Comparison of ENCODE assay signal across 7 cellular contexts in the genomic region with DNA sequence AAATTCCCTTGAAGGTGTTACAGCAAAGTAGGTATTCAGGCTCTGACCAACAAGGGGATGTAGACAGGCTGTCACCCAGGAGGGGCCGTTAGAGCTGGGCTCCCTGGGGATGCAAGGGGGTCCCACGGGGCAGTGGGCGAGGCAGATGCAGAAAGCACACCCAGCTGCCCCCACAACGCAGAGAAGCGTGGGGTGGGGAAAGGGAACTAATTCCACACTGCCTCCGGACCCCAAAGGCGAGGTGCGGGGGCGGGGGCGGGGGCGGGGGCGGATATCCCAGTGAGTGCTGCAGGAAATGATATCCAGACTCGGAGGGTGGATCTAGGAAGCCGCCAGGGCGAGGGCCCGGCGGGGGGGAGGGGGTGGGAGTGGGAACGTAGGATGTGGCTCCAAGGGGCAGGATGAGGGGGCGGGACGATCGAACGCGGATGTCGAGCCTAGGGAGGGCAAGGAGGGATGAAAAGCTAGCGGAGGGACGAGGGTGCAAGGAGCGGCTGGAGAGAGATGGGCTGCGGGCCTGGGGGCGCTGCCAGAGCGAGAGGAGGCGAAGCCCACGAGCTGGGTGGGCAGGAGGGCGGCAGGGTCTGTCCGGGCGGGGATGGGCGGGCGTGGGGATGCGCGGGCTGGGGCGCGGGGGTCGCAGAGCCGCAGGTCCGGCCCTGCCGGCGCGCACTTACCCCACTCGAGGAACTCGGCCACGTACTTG. TPM values are rescaled to one million over a fixed set of nuclear protein-coding genes. Genes with fewer than 3 reads are reported as not detected.
A peak's percentile ranks its signal among the peaks of the same experiment; 100 is the strongest.
DNase-seq lines count a peak whose midpoint lies in the region; ATAC-seq and TF ChIP-seq lines count a peak whose summit lies in the region.

No MANE protein-coding gene starts in this region.

- H3K27ac Mint-ChIP-seq in activated B cell treated with CpG ODN at 0.5 μM for 24 hours: peak overlapping the region; percentile 9

- peak overlapping the region; percentile 64 for H3K27ac ChIP-seq in HUES48 (ENCODE audit: low read depth, low read length)
- H3K27ac ChIP-seq in parathyroid adenoma: peak overlapping the region; percentile 65

- POLR2A ChIA-PET in activated B cell treated with CpG ODN at 0.5 μM for 24 hours (lab: Charles Lee): interaction anchor here (0.5 to 1.6 kb wide), 6 partner anchors 11 to 472 kb away, joined by 3 to 5 read pairs (median 4); partner anchors contain the start of gene TRMT61A

- peaks cover 37% of the 10 kb centered on the region for H3K4me1 Mint-ChIP-seq in activated B cell treated with CpG ODN at 0.5 μM for 24 hours

- peak overlapping the region; percentile 82 for H3K4me3 ChIP-seq in GM12864 (ENCODE audit: low read depth, low read length)
- peak overlapping the region; percentile 80 for H3K4me3 ChIP-seq in HUES48 (ENCODE audit: low read depth, low read length)
- H3K4me3 ChIP-seq in parathyroid adenoma (ENCODE audit: low read depth, low read length): peak overlapping the region; percentile 56

- H3K36me3 Mint-ChIP-seq in activated B cell treated with CpG ODN at 0.5 μM for 24 hours (ENCODE audit: low read depth): no peaks in the 10 kb centered on the region

- intact Hi-C loops in activated B cell treated with CpG ODN at 0.5 μM for 24 hours (cut with micrococcal nuclease): loop anchor here (1.0 to 10.0 kb wide), 3 partner anchors 19 to 692 kb away; partner anchors contain the start of genes CINP and TECPR2
- intact Hi-C loops in Right ventricle myocardium inferior (cut with DNase I): loop anchor here (5.0 kb wide), 1 partner anchor 49 kb away; no protein-coding TSS in a partner anchor

- H3K9me3 Mint-ChIP-seq in activated B cell treated with CpG ODN at 0.5 μM for 24 hours: no peaks in the 10 kb centered on the region

- H3K9ac ChIP-seq in HUES48 (ENCODE audit: low read depth, low read length): peak overlapping the region; percentile 56; the same call in 1 of the 2 replicates
- no peak overlapping the region for H3K9ac ChIP-seq in parathyroid adenoma

- no peak for DNase-seq in GM12864 (ENCODE audit: low read depth)
- DNase-seq in activated B cell treated with CpG ODN at 0.5 μM for 24 hours: no peak
- peak; percentile 79 for DNase-seq in Right ventricle myocardium inferior (ENCODE audit: missing footprints)
- DNase-seq in HUDEP-2 (lab: John Stamatoyannopoulos, UW; ENCODE audit: unreplicated experiment in 76 of 76): no peak

- peak overlapping the region; percentile 57 for H2AFZ ChIP-seq in parathyroid adenoma

- CTCF ChIA-PET in activated B cell treated with CpG ODN at 0.5 μM for 24 hours (lab: Charles Lee): interaction anchor here (1.2 to 1.4 kb wide), 2 partner anchors 34 to 362 kb away, joined by 3 read pairs; no protein-coding TSS in a partner anchor

- H3K4me2 ChIP-seq in parathyroid adenoma (ENCODE audit: low read length): peak overlapping the region; percentile 75

- H3K79me2 ChIP-seq in parathyroid adenoma: peaks cover 11% of the 10 kb centered on the region

- no peak for ATAC-seq in activated B cell treated with CpG ODN at 0.5 μM for 24 hours (ENCODE audit: low read depth)
- no peak for ATAC-seq in Right ventricle myocardium inferior
- no peak for ATAC-seq in GM21528 (IDR thresholded peaks at IDR 0.05; ENCODE audit: low FRiP score, unreplicated experiment)

- H3K4me1 ChIP-seq in HUES48 (ENCODE audit: control insufficient read depth, insufficient read depth, low read length) (0 out of 2 replicates have a peak, but pooled peaks cover 7% of the 10 kb centered on the region), parathyroid adenoma (peaks cover 10% of the 10 kb centered on the region)

- H3K36me3 ChIP-seq in HUES48 (ENCODE audit: control insufficient read depth, insufficient read depth, low read length) (no peaks in the 10 kb centered on the region), parathyroid adenoma (ENCODE audit: control insufficient read depth, insufficient read depth, low read length) (no peaks in the 10 kb centered on the region)

- no peak for TF ChIP-seq CTCF in GM12864 (IDR thresholded peaks at IDR 0.05; ENCODE audit: low read depth, low read length, missing control alignments)
- TF ChIP-seq CTCF in activated B cell treated with CpG ODN at 0.5 μM for 24 hours (IDR thresholded peaks at IDR 0.05): no peak
- TF ChIP-seq CTCF in parathyroid adenoma (IDR thresholded peaks at IDR 0.05): no peak

- H3K4me3 Mint-ChIP-seq in activated B cell treated with CpG ODN at 0.5 μM for 24 hours: peak overlapping the region; percentile 87

- no peaks in the 10 kb centered on the region for H3K27me3 ChIP-seq in HUES48 (ENCODE audit: control insufficient read depth, insufficient read depth, low read length)
- no peaks in the 10 kb centered on the region for H3K27me3 ChIP-seq in parathyroid adenoma (ENCODE audit: control insufficient read depth, insufficient read depth, low read length)

- H3K27me3 Mint-ChIP-seq in activated B cell treated with CpG ODN at 0.5 μM for 24 hours: peaks cover 2% of the 10 kb centered on the region

- H3K9me3 ChIP-seq in HUES48 (ENCODE audit: control insufficient read depth, insufficient read depth, low read length) (no peaks in the 10 kb centered on the region), parathyroid adenoma (ENCODE audit: control insufficient read depth, low read length) (no peaks in the 10 kb centered on the region)

RNA-seq across cellular contexts. Expression of gene CDC42BPB, which starts 0.9 kb away (rescaled TPM):
- 34.2 and 38.5 TPM in 2 replicates for total RNA-seq in activated B cell treated with CpG ODN at 0.5 μM for 24 hours
- total RNA-seq in Right ventricle myocardium inferior: 68.9 TPM

RNA-seq across cellular contexts. Expression of gene LBHD2, which starts 27.5 kb away (rescaled TPM):
- total RNA-seq in activated B cell treated with CpG ODN at 0.5 μM for 24 hours: not detected in 2 replicates
- total RNA-seq in Right ventricle myocardium inferior: not detected

RNA-seq across cellular contexts. Expression of gene EXOC3L4, which starts 38.0 kb away (rescaled TPM):
- total RNA-seq in activated B cell treated with CpG ODN at 0.5 μM for 24 hours (not detected in 2 replicates), Right ventricle myocardium inferior (1.2 TPM)
